Comparison of ENCODE assay signal across 8 cellular contexts in genomic region chr10:71728218-71728737, GRCh38. TPM values are rescaled to one million over a fixed set of nuclear protein-coding genes. Genes with fewer than 3 reads are reported as not detected.
DNase-seq lines count a peak whose midpoint lies in the region; ATAC-seq and TF ChIP-seq lines count a peak whose summit lies in the region.

No MANE protein-coding gene starts in this region.

- no peak for TF ChIP-seq CTCF in CD4-positive, alpha-beta T cell (IDR thresholded peaks at IDR 0.05)
- TF ChIP-seq CTCF in gastrocnemius medialis (IDR thresholded peaks at IDR 0.05 in 4 of 5, conservative IDR thresholded peaks at IDR 0.05 in 1 of 5): no peak

- H3K4me1 ChIP-seq in gastrocnemius medialis: peaks cover 21 to 30% of the 10 kb centered on the region in 2 donors

- no peaks in the 10 kb centered on the region for H3K9me3 Mint-ChIP-seq in CD4-positive, alpha-beta T cell
- H3K9me3 Mint-ChIP-seq in IgD-negative memory B cell: no peaks in the 10 kb centered on the region

- DNase-seq in CD4-positive, alpha-beta T cell: no peak
- DNase-seq in ecto neural progenitor cell (ENCODE audit: low spot score) (peak; percentile 61), gastrocnemius medialis (no peak), NCI-H2196 (lab: John Stamatoyannopoulos, UW; ENCODE audit: unreplicated experiment) (no peak), NCI-H187 (lab: John Stamatoyannopoulos, UW) (no peak), NCI-H1417 (lab: John Stamatoyannopoulos, UW) (no peak)

- CTCF ChIA-PET in CD4-positive, alpha-beta T cell (lab: Charles Lee): interaction anchor here (3.5 kb wide), 1 partner anchor 45 kb away, joined by 25 read pairs; the partner anchor contains the start of gene VSIR

- ATAC-seq in CD4-positive, alpha-beta T cell (ENCODE audit: poor library complexity): no peak
- peak; percentile 11 for ATAC-seq in GM21360 (IDR thresholded peaks at IDR 0.05; ENCODE audit: unreplicated experiment)
- ATAC-seq in gastrocnemius medialis: peak; percentile 60 to 69

- peaks cover 81% of the 10 kb centered on the region for H3K4me1 Mint-ChIP-seq in CD4-positive, alpha-beta T cell (ENCODE audit: low read depth)
- H3K4me1 Mint-ChIP-seq in IgD-negative memory B cell: peaks cover 27 to 50% (median 46%) of the 10 kb centered on the region in 3 donors

- no peaks in the 10 kb centered on the region for H3K9me3 ChIP-seq in CD4-positive, alpha-beta T cell (ENCODE audit: control insufficient read depth, low read length)
- H3K9me3 ChIP-seq in gastrocnemius medialis: no peaks in the 10 kb centered on the region

- peak overlapping the region; percentile 96 for H3K27ac Mint-ChIP-seq in CD4-positive, alpha-beta T cell
- H3K27ac Mint-ChIP-seq in IgD-negative memory B cell: peak overlapping the region; percentile 23 to 97 (median 75)

- H3K4me3 Mint-ChIP-seq in CD4-positive, alpha-beta T cell: peak overlapping the region; percentile 73
- peak overlapping the region; percentile 1 to 95 (median 52) for H3K4me3 Mint-ChIP-seq in IgD-negative memory B cell

- no peak overlapping the region for H3K4me3 ChIP-seq in gastrocnemius medialis

- no peaks in the 10 kb centered on the region for H3K36me3 Mint-ChIP-seq in CD4-positive, alpha-beta T cell (ENCODE audit: low read depth)
- peaks cover 3% of the 10 kb centered on the region for H3K36me3 Mint-ChIP-seq in IgD-negative memory B cell

- H3K27ac ChIP-seq in CD4-positive, alpha-beta T cell (ENCODE audit: low read depth, low read length): peak overlapping the region; percentile 74
- peak overlapping the region; percentile 36 to 67 (median 57) for H3K27ac ChIP-seq in gastrocnemius medialis

- in situ Hi-C loops in gastrocnemius medialis (cut with MboI; ENCODE audit: low sequenced_read_pairs in 4 of 4): no loop called here

- no peak for TF ChIP-seq POLR2A in gastrocnemius medialis (IDR thresholded peaks at IDR 0.05)

- H3K27me3 Mint-ChIP-seq in CD4-positive, alpha-beta T cell: no peaks in the 10 kb centered on the region
- no peaks in the 10 kb centered on the region for H3K27me3 Mint-ChIP-seq in IgD-negative memory B cell

- intact Hi-C loops in CD4-positive, alpha-beta T cell (cut with DNase I, micrococcal nuclease): no loop called here
- intact Hi-C loops in gastrocnemius medialis (cut with DNase I; ENCODE audit: low total_unique reads): loop anchor here (2.0 kb wide), 1 partner anchor 45 kb away; the partner anchor contains the start of gene VSIR

- H3K36me3 ChIP-seq in gastrocnemius medialis: no peaks in the 10 kb centered on the region

- POLR2A ChIA-PET in CD4-positive, alpha-beta T cell (lab: Charles Lee): interaction anchor here (1.0 to 14.4 kb wide), 12 partner anchors 12 to 45 kb away, joined by 4 to 252 read pairs (median 16); partner anchors contain the start of gene VSIR

- no peaks in the 10 kb centered on the region for H3K27me3 ChIP-seq in CD4-positive, alpha-beta T cell (ENCODE audit: control insufficient read depth, insufficient read depth, low read length)
- H3K27me3 ChIP-seq in gastrocnemius medialis: no peaks in the 10 kb centered on the region

RNA-seq across cellular contexts. Expression of gene C10orf105, which starts 8.7 kb away (rescaled TPM):
- under 1 TPM; 0.25 to 0.36 TPM for total RNA-seq in CD4-positive, alpha-beta T cell
- polyA plus RNA-seq in IgD-negative memory B cell: not detected
- total RNA-seq in gastrocnemius medialis: not detected

RNA-seq across cellular contexts. Expression of gene VSIR, which starts 45.0 kb away (rescaled TPM):
- total RNA-seq in CD4-positive, alpha-beta T cell: 10 to 100 TPM; 86.2 to 91.4 TPM
- 73.6 TPM for polyA plus RNA-seq in IgD-negative memory B cell
- 10 to 100 TPM in 3 of 4 donors, 1 to 10 TPM in 1; 7.9 to 20.7 (median 16.9) TPM for total RNA-seq in gastrocnemius medialis

Comparison
In these comparisons a context has a peak if more than half of its experiments do, and no peak if none do; other contexts are left out.
1. RNA of gene VSIR, which starts 45.0 kb away (total RNA-seq): 86.2 to 91.4 TPM in CD4-positive, alpha-beta T cell; 7.9 to 20.7 TPM in gastrocnemius medialis; every median in the first group is over 4 times any median in the second.